8 cellular contexts compared by ENCODE assay signal in genomic region chr19:35155441-35155840, GRCh38. TPM values are rescaled to one million over a fixed set of nuclear protein-coding genes. Genes with fewer than 3 reads are reported as not detected.
DNase-seq lines count a peak whose midpoint lies in the region; ATAC-seq lines count a peak whose summit lies in the region.

No MANE protein-coding gene starts in this region.

- peak; percentile 44 for ATAC-seq in activated CD8-positive, alpha-beta T cell treated with anti-CD3 and anti-CD28 coated beads, Interleukin-2, amount 10 ng/mL, durations not matched to agents 7 days and 5 days

- H3K27ac Mint-ChIP-seq in activated CD8-positive, alpha-beta T cell treated with anti-CD3 and anti-CD28 coated beads, Interleukin-2, amount 10 ng/mL, durations not matched to agents 7 days and 5 days: peak overlapping the region; percentile 96

- peaks cover 61% of the 10 kb centered on the region for H3K36me3 Mint-ChIP-seq in activated CD8-positive, alpha-beta T cell treated with anti-CD3 and anti-CD28 coated beads, Interleukin-2, amount 10 ng/mL, durations not matched to agents 7 days and 5 days (ENCODE audit: low read depth)

- H3K27me3 Mint-ChIP-seq in activated CD8-positive, alpha-beta T cell treated with anti-CD3 and anti-CD28 coated beads, Interleukin-2, amount 10 ng/mL, durations not matched to agents 7 days and 5 days (ENCODE audit: low read depth): peaks cover 7% of the 10 kb centered on the region

- POLR2A ChIA-PET in activated CD8-positive, alpha-beta T cell treated with anti-CD3 and anti-CD28 coated beads, Interleukin-2, amount 10 ng/mL, durations not matched to agents 7 days and 5 days (lab: Charles Lee): interaction anchor here (1.2 to 2.2 kb wide), 2 partner anchors 12 to 83 kb away, joined by 3 to 18 read pairs; no protein-coding TSS in a partner anchor

- intact Hi-C loops in head of caudate nucleus (cut with DNase I): no loop called here

- H3K9me3 Mint-ChIP-seq in activated CD8-positive, alpha-beta T cell treated with anti-CD3 and anti-CD28 coated beads, Interleukin-2, amount 10 ng/mL, durations not matched to agents 7 days and 5 days (ENCODE audit: insufficient read depth): no peaks in the 10 kb centered on the region

- CTCF ChIA-PET in activated CD8-positive, alpha-beta T cell treated with anti-CD3 and anti-CD28 coated beads, Interleukin-2, amount 10 ng/mL, durations not matched to agents 7 days and 5 days (lab: Charles Lee): no interaction called here

- peak overlapping the region; percentile 97 for H3K4me3 Mint-ChIP-seq in activated CD8-positive, alpha-beta T cell treated with anti-CD3 and anti-CD28 coated beads, Interleukin-2, amount 10 ng/mL, durations not matched to agents 7 days and 5 days

- DNase-seq in NOMO-1 treated with DMSO at 0.1 percent for 48 hours (lab: John Stamatoyannopoulos, UW; ENCODE audit: unreplicated experiment) (peak; percentile 3), NOMO-1 treated with dmso at 0.1 percent for 144 hours (lab: John Stamatoyannopoulos, UW; ENCODE audit: unreplicated experiment) (no peak), germinal center (ENCODE audit: low spot score) (peak; percentile 46), head of caudate nucleus (no peak), cerebellar nuclear complex (lab: John Stamatoyannopoulos, UW) (no peak), SHP77 treated with DMSO at 0.1 percent for 48 hours (lab: John Stamatoyannopoulos, UW) (no peak)
- DNase-seq in activated CD8-positive, alpha-beta T cell treated with anti-CD3 and anti-CD28 coated beads, Interleukin-2, amount 10 ng/mL, durations not matched to agents 7 days and 5 days: peak; percentile 41
- DNase-seq in stimulated activated CD4-positive, alpha-beta T cell treated with anti-CD3 and anti-CD28 coated beads, Interleukin-15, amount 100 ng/mL, for 24 hours: peak; percentile 61

- H3K4me1 Mint-ChIP-seq in activated CD8-positive, alpha-beta T cell treated with anti-CD3 and anti-CD28 coated beads, Interleukin-2, amount 10 ng/mL, durations not matched to agents 7 days and 5 days (ENCODE audit: low read depth): peaks cover 52% of the 10 kb centered on the region

RNA-seq across cellular contexts. Expression of gene FXYD5, which starts 0.9 kb away (rescaled TPM):
- 100 to 1,000 TPM; 338 to 384 TPM for total RNA-seq in activated CD8-positive, alpha-beta T cell treated with anti-CD3 and anti-CD28 coated beads, Interleukin-2, amount 10 ng/mL, durations not matched to agents 7 days and 5 days

RNA-seq across cellular contexts. Expression of gene FXYD7, which starts 12.4 kb away (rescaled TPM):
- 1 to 10 TPM; 4.1 to 5.2 TPM for total RNA-seq in activated CD8-positive, alpha-beta T cell treated with anti-CD3 and anti-CD28 coated beads, Interleukin-2, amount 10 ng/mL, durations not matched to agents 7 days and 5 days

RNA-seq across cellular contexts. Expression of gene FXYD1, which starts 16.8 kb away (rescaled TPM):
- total RNA-seq in activated CD8-positive, alpha-beta T cell treated with anti-CD3 and anti-CD28 coated beads, Interleukin-2, amount 10 ng/mL, durations not matched to agents 7 days and 5 days: 1 to 10 TPM; 1.3 to 1.4 TPM

RNA-seq across cellular contexts. Expression of gene LGI4, which starts 20.6 kb away (rescaled TPM):
- total RNA-seq in activated CD8-positive, alpha-beta T cell treated with anti-CD3 and anti-CD28 coated beads, Interleukin-2, amount 10 ng/mL, durations not matched to agents 7 days and 5 days: under 1 TPM; 0.13 TPM

RNA-seq across cellular contexts. Expression of gene FXYD3, which starts 39.8 kb away (rescaled TPM):
- not detected for total RNA-seq in activated CD8-positive, alpha-beta T cell treated with anti-CD3 and anti-CD28 coated beads, Interleukin-2, amount 10 ng/mL, durations not matched to agents 7 days and 5 days

Comparison
In these comparisons a context has a peak if more than half of its experiments do, and no peak if none do; other contexts are left out.
1. DNase-seq: peak in NOMO-1 treated with DMSO at 0.1 percent for 48 hours (single experiment), activated CD8-positive, alpha-beta T cell treated with anti-CD3 and anti-CD28 coated beads, Interleukin-2, amount 10 ng/mL, durations not matched to agents 7 days and 5 days (single experiment), germinal center (single experiment) and stimulated activated CD4-positive, alpha-beta T cell treated with anti-CD3 and anti-CD28 coated beads, Interleukin-15, amount 100 ng/mL, for 24 hours (single experiment); none in NOMO-1 treated with dmso at 0.1 percent for 144 hours (single experiment), head of caudate nucleus (0 of 42), cerebellar nuclear complex (0 of 2) and SHP77 treated with DMSO at 0.1 percent for 48 hours (single experiment).